In genomic region chrX:99857455-99857854, GRCh38 we compare ENCODE assay signal across 19 cellular contexts.
DNase-seq lines count a peak whose midpoint lies in the region; ATAC-seq, FAIRE-seq and TF ChIP-seq lines count a peak whose summit lies in the region.
"Had no signal": no experiment of that assay in that cellular context is flagged by ENCODE, and none has a peak within 500 bp of the region (broad histone marks: within the 10 kb centered on the region; RNA-seq: fewer than 3 reads in every experiment).

No MANE protein-coding gene starts in this region.

- H4K20me1 ChIP-seq in hepatocyte (ENCODE audit: insufficient read depth, poor library complexity, severe bottlenecking), result no peaks in the 10 kb centered on the region

- H3K4me1 ChIP-seq in hepatocyte (ENCODE audit: insufficient read depth) (no peaks in the 10 kb centered on the region), body of pancreas (no peaks in the 10 kb centered on the region)
- H3K4me1 ChIP-seq: gastrocnemius medialis, Peyer's patch, suprapubic skin had no signal

- no peak overlapping the region for H2AFZ ChIP-seq in hepatocyte

- intact Hi-C loops in body of pancreas (cut with DNase I), result no loop called here

- peak; percentile 31 for TF ChIP-seq CTCF in AG09309 (IDR thresholded peaks at IDR 0.05; ENCODE audit: control insufficient read depth, insufficient read depth, low read depth, low read length, missing control alignments)
- peak; percentile 22 for TF ChIP-seq CTCF in hepatocyte (IDR thresholded peaks at IDR 0.05; ENCODE audit: poor library complexity)
- no peak for TF ChIP-seq CTCF in D721Med (IDR thresholded peaks at IDR 0.05; ENCODE audit: insufficient read depth, missing control alignments)
- no peak for TF ChIP-seq CTCF in body of pancreas (IDR thresholded peaks at IDR 0.05)

- FAIRE-seq in D721Med (lab: Jason Lieb, UNC), result no peak
- FAIRE-seq: GM18507 had no signal

- H3K27ac ChIP-seq in hepatocyte (no peak overlapping the region), body of pancreas (no peak overlapping the region)
- H3K27ac ChIP-seq: epithelial cell of prostate, gastrocnemius medialis, Peyer's patch, suprapubic skin had no signal

- no peak for ATAC-seq in body of pancreas
- ATAC-seq: activated T-cell treated with anti-CD3 and anti-CD28 coated beads, Interleukin-2, amount 50 U/mL, for 4 hours; gastrocnemius medialis; HCT116; left ventricle myocardium superior had no signal

- no peaks in the 10 kb centered on the region for H3K9me2 ChIP-seq in hepatocyte (replicated peaks; ENCODE audit: insufficient read depth)

- no peaks in the 10 kb centered on the region for H3K36me3 ChIP-seq in H7 (replicated peaks; ENCODE audit: control insufficient read depth, insufficient read depth, low read length)
- H3K36me3 ChIP-seq in hepatocyte (replicated peaks; ENCODE audit: insufficient read depth, low read depth), result no peaks in the 10 kb centered on the region
- H3K36me3 ChIP-seq in body of pancreas (replicated peaks in 1 of 2; ENCODE audit: insufficient read depth in 1 of 2, low read depth in 2 of 2), result no peaks in the 10 kb centered on the region
- H3K36me3 ChIP-seq: gastrocnemius medialis, Peyer's patch, suprapubic skin had no signal

- H3K9me3 ChIP-seq in hepatocyte (ENCODE audit: low read depth) (no peaks in the 10 kb centered on the region), body of pancreas (no peaks in the 10 kb centered on the region)
- H3K9me3 ChIP-seq: gastrocnemius medialis, Peyer's patch, suprapubic skin had no signal

- DNase-seq in AG09309 (ENCODE audit: low read depth) (no peak), H7 (peak; percentile 10), OCI-M1 (lab: John Stamatoyannopoulos, UW) (peak; percentile 11), hepatocyte (ENCODE audit: low spot score) (no peak), dermis blood vessel endothelial cell (no peak), D721Med (ENCODE audit: insufficient read length, low spot score) (no peak), body of pancreas (no peak)
- DNase-seq in stimulated activated CD8-positive, alpha-beta memory T cell treated with anti-CD3 and anti-CD28 coated beads, Interleukin-4, amount 100 ng/mL, for 48 hours, result no peak
- DNase-seq: activated T-cell treated with anti-CD3 and anti-CD28 coated beads, Interleukin-2, amount 50 U/mL, for 4 hours; cortex of kidney; gastrocnemius medialis; left ventricle myocardium superior; NCI-H187 treated with DMSO at 0.1 percent for 48 hours; Peyer's patch; stimulated activated CD4-positive, alpha-beta T cell treated with anti-CD3 and anti-CD28 coated beads, Interleukin-4, amount 100 ng/mL, for 24 hours had no signal

- H3K79me2 ChIP-seq in hepatocyte, result no peaks in the 10 kb centered on the region

- WGBS in hepatocyte (ENCODE audit: low lambda C conversion rate, missing lambda C conversion rate), result 67% methylated on average over 1 of the region's 1 CpG
- WGBS in body of pancreas, 2 donors, result 21 to 67% methylated on average over 1 of the region's 1 CpG

- H3K27me3 ChIP-seq in H7 (ENCODE audit: control insufficient read depth, insufficient read depth, low read length) (no peaks in the 10 kb centered on the region), hepatocyte (no peaks in the 10 kb centered on the region), body of pancreas (no peaks in the 10 kb centered on the region)
- H3K27me3 ChIP-seq: gastrocnemius medialis, Peyer's patch, suprapubic skin had no signal

- H3K4me2 ChIP-seq in hepatocyte, result no peak overlapping the region

- H3K4me3 ChIP-seq in AG09309 (ENCODE audit: control insufficient read depth, low read depth, low read length) (no peak overlapping the region), H7 (ENCODE audit: insufficient read depth, low read depth, low read length) (no peak overlapping the region), hepatocyte (no peak overlapping the region), body of pancreas (no peak overlapping the region)
- H3K4me3 ChIP-seq: gastrocnemius medialis, Peyer's patch, suprapubic skin had no signal

- TF ChIP-seq POLR2A in body of pancreas (IDR thresholded peaks at IDR 0.05), result no peak

Comparison
In these comparisons a context has a peak if more than half of its experiments do, and no peak if none do; other contexts are left out.
1. DNase-seq: peak in H7 (single experiment) and OCI-M1 (single experiment); none in AG09309 (single experiment), hepatocyte (single experiment), dermis blood vessel endothelial cell (single experiment), D721Med (single experiment), stimulated activated CD8-positive, alpha-beta memory T cell treated with anti-CD3 and anti-CD28 coated beads, Interleukin-4, amount 100 ng/mL, for 48 hours (single experiment) and body of pancreas (0 of 4).
2. CTCF ChIP-seq: peak in AG09309 (single experiment) and hepatocyte (single experiment); none in D721Med (single experiment) and body of pancreas (0 of 7).